9 cellular contexts compared by ENCODE assay signal in genomic region chr1:6209661-6210605, GRCh38. TPM values are rescaled to one million over a fixed set of nuclear protein-coding genes. Genes with fewer than 3 reads are reported as not detected.
DNase-seq lines count a peak whose midpoint lies in the region; ATAC-seq and TF ChIP-seq lines count a peak whose summit lies in the region.
"Had no signal": no experiment of that assay in that cellular context is flagged by ENCODE, and none has a peak within 500 bp of the region (broad histone marks: within the 10 kb centered on the region; RNA-seq: fewer than 3 reads in every experiment).

No MANE protein-coding gene starts in this region.

- H3K4me3 Mint-ChIP-seq in WTC11, result peak overlapping the region; percentile 62
- H3K4me3 Mint-ChIP-seq in Calu3 (ENCODE audit: low read depth, unreplicated experiment), result no peak overlapping the region

- no TSS peak for BruUV-seq in A673 (replicated peaks; lab: Mats Ljungman, UMichigan)
- no TSS peak for BruUV-seq in Calu3 (replicated peaks; lab: Mats Ljungman, UMichigan)

- H3K9me3 Mint-ChIP-seq in WTC11 (no peaks in the 10 kb centered on the region), Calu3 (ENCODE audit: low read depth, unreplicated experiment) (no peaks in the 10 kb centered on the region)

- 89% methylated on average over 10 of the region's 17 CpGs for WGBS in hepatocyte (ENCODE audit: low lambda C conversion rate, missing lambda C conversion rate)
- 82 to 83% methylated on average over 13 to 17 of the region's 17 CpGs for WGBS in tibial nerve, 2 donors

- H3K27me3 Mint-ChIP-seq in WTC11 (ENCODE audit: low read depth), result peaks cover 29% of the 10 kb centered on the region
- H3K27me3 Mint-ChIP-seq in Calu3 (ENCODE audit: unreplicated experiment), result no peaks in the 10 kb centered on the region

- H3K36me3 ChIP-seq in A673 (ENCODE audit: insufficient read depth, low read length, poor library complexity, severe bottlenecking), result no peaks in the 10 kb centered on the region
- no peaks in the 10 kb centered on the region for H3K36me3 ChIP-seq in hepatocyte (replicated peaks; ENCODE audit: insufficient read depth, low read depth)
- peaks cover 0 to 19% (median 0%) of the 10 kb centered on the region in 3 donors for H3K36me3 ChIP-seq in tibial nerve

- TF ChIP-seq CTCF in A673 (conservative IDR thresholded peaks at IDR 0.05; ENCODE audit: low read depth, low read length), result 0 out of 2 replicates have a peak, but pooled peaks have one; percentile 12
- peak; percentile 64 for TF ChIP-seq CTCF in GM12874 (IDR thresholded peaks at IDR 0.05; ENCODE audit: insufficient read depth, low read depth, low read length)
- TF ChIP-seq CTCF in WTC11 (IDR thresholded peaks at IDR 0.05), result no peak
- no peak for TF ChIP-seq CTCF in hepatocyte (IDR thresholded peaks at IDR 0.05; ENCODE audit: poor library complexity)
- no peak for TF ChIP-seq CTCF in Calu3 (IDR thresholded peaks at IDR 0.05; ENCODE audit: unreplicated experiment)
- TF ChIP-seq CTCF in tibial nerve (IDR thresholded peaks at IDR 0.05), result no peak

- H3K36me3 Mint-ChIP-seq in WTC11, result no peaks in the 10 kb centered on the region
- H3K36me3 Mint-ChIP-seq in Calu3 (ENCODE audit: insufficient read depth, unreplicated experiment), result peaks cover 78% of the 10 kb centered on the region

- no peak for TF ChIP-seq POLR2A in tibial nerve (IDR thresholded peaks at IDR 0.05)

- ATAC-seq in WTC11, result peak; percentile 5
- ATAC-seq in esophagus mucosa, result no peak

- H3K27ac Mint-ChIP-seq in WTC11 (no peak overlapping the region), Calu3 (ENCODE audit: unreplicated experiment) (no peak overlapping the region)

- no peaks in the 10 kb centered on the region for H3K9me2 ChIP-seq in hepatocyte (replicated peaks; ENCODE audit: insufficient read depth)

- H3K27me3 ChIP-seq in A673 (replicated peaks; ENCODE audit: insufficient read depth, low read depth, low read length, poor library complexity) (no peaks in the 10 kb centered on the region), hepatocyte (no peaks in the 10 kb centered on the region), tibial nerve (peaks cover 0 to 31% of the 10 kb centered on the region in 2 donors)

- intact Hi-C loops in A673 (cut with micrococcal nuclease; ENCODE audit: unreplicated experiment) (no loop called here), Calu3 (cut with micrococcal nuclease; ENCODE audit: unreplicated experiment) (no loop called here)

- TF ChIP-seq EP300 in tibial nerve (IDR thresholded peaks at IDR 0.05), result no peak

- CTCF ChIA-PET in A673 (lab: Charles Lee) (interaction anchor here (0.6 kb wide), 1 partner anchor 227 kb away, joined by 8 read pairs; no protein-coding TSS in a partner anchor), WTC11 (lab: Charles Lee) (interaction anchor here (0.9 to 10.3 kb wide), 6 partner anchors 9 to 176 kb away, joined by 3 to 489 read pairs (median 4); partner anchors contain the start of genes HES3, ICMT and RPL22), Calu3 (lab: Charles Lee) (interaction anchor here (0.5 kb wide), 1 partner anchor 23 kb away, joined by 3 read pairs; no protein-coding TSS in a partner anchor)

- POLR2A ChIA-PET in A673 (lab: Charles Lee; ENCODE audit: low non-redundant PET) (no interaction called here), WTC11 (lab: Charles Lee) (interaction anchor here (1.4 kb wide), 1 partner anchor 25 kb away, joined by 4 read pairs; the partner anchor contains the start of gene ICMT)

- H4K20me1 ChIP-seq in hepatocyte (ENCODE audit: insufficient read depth, poor library complexity, severe bottlenecking), result no peaks in the 10 kb centered on the region

- H3K79me2 ChIP-seq in hepatocyte, result peaks cover 6% of the 10 kb centered on the region

- H3K4me1 Mint-ChIP-seq in WTC11 (peaks cover 19% of the 10 kb centered on the region), Calu3 (ENCODE audit: low read depth, unreplicated experiment) (no peaks in the 10 kb centered on the region)

- DNase-seq in A673 (ENCODE audit: low spot score) (peak; percentile 48), WTC11 (ENCODE audit: low spot score) (peak; percentile 52), hepatocyte (ENCODE audit: low spot score) (no peak), Calu3 (no peak), dedifferentiated amniotic fluid mesenchymal stem cell (ENCODE audit: extremely low spot score) (no peak), tibial nerve (ENCODE audit: low spot score in 2 of 2) (no peak)

- H2AFZ ChIP-seq in hepatocyte, result no peak overlapping the region

- H3K4me3 ChIP-seq in A673 (ENCODE audit: low read depth, low read length, poor library complexity, severe bottlenecking) (peak overlapping the region; percentile 45), hepatocyte (no peak overlapping the region), tibial nerve (peak overlapping the region in 2 of 4 donors; percentile 47 to 54)

- no peak overlapping the region for H3K27ac ChIP-seq in A673 (ENCODE audit: low read depth, low read length, poor library complexity, severe bottlenecking)
- no peak overlapping the region for H3K27ac ChIP-seq in hepatocyte
- H3K27ac ChIP-seq in tibial nerve, result no peak overlapping the region

- H3K4me2 ChIP-seq in hepatocyte, result peak overlapping the region; percentile 95

- H3K4me1 ChIP-seq in A673 (ENCODE audit: insufficient read depth, low read length, poor library complexity, severe bottlenecking) (peaks cover 21% of the 10 kb centered on the region), hepatocyte (ENCODE audit: insufficient read depth) (peaks cover 29% of the 10 kb centered on the region), tibial nerve (peaks cover 0 to 50% (median 30%) of the 10 kb centered on the region in 4 donors)

- H3K9me3 ChIP-seq in A673 (ENCODE audit: low read depth, low read length, poor library complexity, severe bottlenecking) (no peaks in the 10 kb centered on the region), hepatocyte (ENCODE audit: low read depth) (no peaks in the 10 kb centered on the region), tibial nerve (no peaks in the 10 kb centered on the region)

TF ChIP-seq in WTC11, 78 proteins besides CTCF, POLR2A, EP300 and RAD21:
- no peak for TF ChIP-seq ZNF219 (CRISPR knock-in tag; IDR thresholded peaks at IDR 0.05; ENCODE audit: borderline replicate concordance)
- no peak for TF ChIP-seq E2F4 (CRISPR knock-in tag; IDR thresholded peaks at IDR 0.05; ENCODE audit: borderline replicate concordance, low read depth)
- TF ChIP-seq ETV6 (CRISPR knock-in tag; IDR thresholded peaks at IDR 0.05), result no peak
- no peak for TF ChIP-seq ATF1 (CRISPR knock-in tag; IDR thresholded peaks at IDR 0.05)
- no peak for TF ChIP-seq NFE2L1 (CRISPR knock-in tag; IDR thresholded peaks at IDR 0.05)
- TF ChIP-seq ZNF232 (CRISPR knock-in tag; IDR thresholded peaks at IDR 0.05), result no peak
TF ChIP-seq in WTC11: peak in this region for 0.

RNA-seq across cellular contexts. Expression of gene RNF207, which starts 4.0 kb away (rescaled TPM):
- total RNA-seq in A673 (2021), result 6.4 and 12.5 TPM in 2 replicates
- total RNA-seq in WTC11 (2021), result 9.2 to 14.0 TPM (median 12.9 TPM) in 3 replicates
- total RNA-seq in hepatocyte, result 14.7 and 29.3 TPM in 2 replicates
- polyA plus RNA-seq in hepatocyte, result 28.3 and 30.9 TPM in 2 replicates
- 146 and 160 TPM in 2 replicates for total RNA-seq in Calu3 (2022)
- 10.8 TPM for total RNA-seq in esophagus mucosa
- total RNA-seq in tibial nerve, result 100 to 1,000 TPM in 1 of 4 donors, 10 to 100 TPM in 3; 22.3 to 128 (median 42.3) TPM

RNA-seq across cellular contexts. Expression of gene RPL22, which starts 10.5 kb away (rescaled TPM):
- total RNA-seq in A673 (2021) (436 and 494 TPM in 2 replicates), WTC11 (2021) (441 to 512 TPM (median 491 TPM) in 3 replicates), hepatocyte (168 and 188 TPM in 2 replicates), Calu3 (2022) (256 and 259 TPM in 2 replicates), esophagus mucosa (439 TPM), tibial nerve (100 to 1,000 TPM; 142 to 235 (median 159) TPM)
- polyA plus RNA-seq in hepatocyte, result 103 and 115 TPM in 2 replicates

RNA-seq across cellular contexts. Expression of gene ICMT, which starts 25.8 kb away (rescaled TPM):
- total RNA-seq in A673 (2021), result 94.5 and 104 TPM in 2 replicates
- 105 to 113 TPM (median 107 TPM) in 3 replicates for total RNA-seq in WTC11 (2021)
- 60.1 and 62.4 TPM in 2 replicates for total RNA-seq in hepatocyte
- 32.2 and 40.3 TPM in 2 replicates for polyA plus RNA-seq in hepatocyte
- 54.5 and 56.2 TPM in 2 replicates for total RNA-seq in Calu3 (2022)
- total RNA-seq in esophagus mucosa, result 40.3 TPM
- 10 to 100 TPM; 49.0 to 53.2 (median 51.4) TPM for total RNA-seq in tibial nerve

RNA-seq across cellular contexts. Expression of gene CHD5, which starts 29.8 kb away (rescaled TPM):
- total RNA-seq in A673 (2021) (0.22 and 0.58 TPM in 2 replicates), WTC11 (2021) (1.6 to 2.4 TPM (median 1.6 TPM) in 3 replicates), hepatocyte (0.08 and 0.13 TPM in 2 replicates), Calu3 (2022) (0.27 and 0.28 TPM in 2 replicates), esophagus mucosa (0.04 TPM), tibial nerve (under 1 TPM in 1 of 4 donors, not detected in 3; 0.30 TPM)
- 0.18 TPM in 1 of 2 replicates, not detected in the other for polyA plus RNA-seq in hepatocyte

RNA-seq across cellular contexts. Expression of gene HES3, which starts 34.0 kb away (rescaled TPM):
- total RNA-seq in A673 (2021) (not detected in 2 replicates), WTC11 (2021) (74.7 to 78.7 TPM (median 78.3 TPM) in 3 replicates), hepatocyte (not detected in 2 replicates), Calu3 (2022) (not detected in 2 replicates), esophagus mucosa (not detected), tibial nerve (not detected)
- polyA plus RNA-seq in hepatocyte, result not detected in 2 replicates
- total RNA-seq: cardiac septum had no signal

Comparison
In these comparisons a context has a peak if more than half of its experiments do, and no peak if none do; other contexts are left out.
1. DNase-seq: peak in A673 (single experiment) and WTC11 (single experiment); none in hepatocyte (single experiment), Calu3 (single experiment), dedifferentiated amniotic fluid mesenchymal stem cell (single experiment) and tibial nerve (0 of 2).
2. CTCF ChIP-seq: peak in A673 (single experiment) and GM12874 (single experiment); none in WTC11 (single experiment), hepatocyte (single experiment), Calu3 (single experiment) and tibial nerve (0 of 5).